ENCODE assay signal across 8 cellular contexts in the genomic region with DNA sequence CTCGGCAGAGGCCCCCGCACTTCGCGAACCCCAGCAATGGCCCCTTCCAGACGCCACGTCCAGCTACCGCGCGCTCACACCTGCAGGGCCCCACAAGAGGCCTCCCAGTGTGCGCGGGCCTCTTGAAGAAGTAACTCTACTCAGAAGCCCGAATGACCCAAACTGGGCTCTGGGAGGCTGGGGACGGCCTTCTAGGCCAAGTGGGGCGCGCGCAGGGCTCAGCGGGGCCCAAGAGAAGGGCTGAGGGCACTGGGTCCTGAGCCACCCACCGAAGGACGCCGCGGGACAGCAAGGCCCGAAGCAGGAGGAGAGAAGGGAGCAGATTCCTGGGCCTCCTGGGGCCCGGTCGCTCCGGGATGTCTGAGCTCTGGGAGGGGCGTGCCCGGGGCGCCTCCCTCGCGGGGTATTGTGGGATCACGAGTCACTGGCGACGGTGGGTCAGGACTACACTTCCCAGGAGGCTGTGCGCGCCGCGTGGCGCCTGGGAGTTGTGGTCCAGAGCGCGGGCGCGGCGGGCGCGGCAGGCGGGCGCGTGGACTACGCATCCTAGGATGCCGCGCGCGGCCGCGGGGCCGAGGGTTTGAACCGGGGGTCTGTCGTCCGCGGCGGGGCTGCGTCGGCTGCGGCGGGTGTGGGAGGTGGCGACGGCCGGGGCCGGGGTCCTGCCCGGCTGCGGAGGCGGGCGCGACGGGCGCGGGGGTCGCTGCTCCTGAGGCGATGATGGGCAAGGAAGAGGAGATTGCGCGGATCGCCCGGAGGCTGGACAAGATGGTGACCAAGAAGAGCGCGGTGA. TPM values are rescaled to one million over a fixed set of nuclear protein-coding genes. Genes with fewer than 3 reads are reported as not detected.
DNase-seq lines count a peak whose midpoint lies in the region; ATAC-seq and TF ChIP-seq lines count a peak whose summit lies in the region.

A gene (plus strand): TSS at position 603 of the 793 bp plus-strand sequence. CDS start 115 bp downstream, at position 718.

- H3K27ac ChIP-seq in PC-9 (peak within 1 kb of the TSS; percentile 61), esophagus (ENCODE audit: low read depth in 2 of 2, low read length in 1 of 2) (peak within 1 kb of the TSS; percentile 83 to 84), muscle layer of colon (ENCODE audit: low read depth, low read length) (peak within 1 kb of the TSS; percentile 84)

- ATAC-seq in GM21576 (IDR thresholded peaks at IDR 0.05; ENCODE audit: unreplicated experiment), result peak; percentile 48

- peak within 1 kb of the TSS; percentile 85 for H2AFZ ChIP-seq in PC-9

- 6 to 9% methylated on average over 55 to 85 of the region's 85 CpGs for WGBS in esophagus, 2 donors

- H3K4me3 Mint-ChIP-seq in activated T-cell treated with anti-CD3 and anti-CD28 coated beads, Interleukin-2, amount 50 U/mL, for 24 hours, result peak within 1 kb of the TSS; percentile 84

- peak within 1 kb of the TSS; percentile 67 for H3K4me3 ChIP-seq in Jurkat, Clone E6-1 (ENCODE audit: low read length)
- H3K4me3 ChIP-seq in PC-9, result peak within 1 kb of the TSS; percentile 90
- peak within 1 kb of the TSS; percentile 58 to 78 for H3K4me3 ChIP-seq in esophagus (ENCODE audit: low read depth in 1 of 2, low read length in 2 of 2)
- H3K4me3 ChIP-seq in muscle layer of colon (ENCODE audit: low read depth in 1 of 2, low read length in 2 of 2), result peak within 1 kb of the TSS; percentile 48 to 78

- peaks cover 31% of the 10 kb centered on the region; the same call in 1 of the 2 replicates for H3F3A ChIP-seq in PC-9 (ENCODE audit: insufficient read depth, low read depth)

- POLR2A ChIA-PET in PC-9 (lab: Charles Lee; ENCODE audit: unreplicated experiment), result interaction anchor here (0.6 to 1.0 kb wide), 10 partner anchors 8 to 790 kb away, joined by 3 to 18 read pairs (median 4); a partner anchor contains a TSS

- H3K4me1 ChIP-seq in PC-9 (replicated peaks; ENCODE audit: insufficient read depth), result peaks cover 54% of the 10 kb centered on the region
- H3K4me1 ChIP-seq in esophagus (ENCODE audit: control insufficient read depth in 2 of 2, insufficient read depth in 2 of 2, low read length in 1 of 2), result peaks cover 6 to 15% of the 10 kb centered on the region in 2 donors
- peaks cover 18% of the 10 kb centered on the region for H3K4me1 ChIP-seq in muscle layer of colon (ENCODE audit: insufficient read depth, low read length)

- TF ChIP-seq CTCF in PC-9 (conservative IDR thresholded peaks at IDR 0.05), result no peak

- peak within 1 kb of the TSS; percentile 96 for H3K4me2 ChIP-seq in PC-9

- H3K36me3 Mint-ChIP-seq in activated T-cell treated with anti-CD3 and anti-CD28 coated beads, Interleukin-2, amount 50 U/mL, for 24 hours (ENCODE audit: low read depth), result no peaks in the 10 kb centered on the region

- peaks cover 5% of the 10 kb centered on the region for H4K20me1 ChIP-seq in PC-9 (ENCODE audit: insufficient read depth)

- DNase-seq in D341Med (ENCODE audit: low spot score), result peak; percentile 99
- peak; percentile 89 for DNase-seq in Jurkat, Clone E6-1 (ENCODE audit: low read depth, low spot score)
- peak; percentile 87 to 97 for DNase-seq in PC-9
- DNase-seq in activated T-cell treated with anti-CD3 and anti-CD28 coated beads, Interleukin-2, amount 50 U/mL, for 24 hours, result peak; percentile 96
- peak; percentile 79 to 88 for DNase-seq in stimulated activated CD8-positive, alpha-beta memory T cell treated with anti-CD3 and anti-CD28 coated beads, Interleukin-7, amount 100 ng/mL, for 1 hour (ENCODE audit: low read depth in 2 of 2)

- no peaks in the 10 kb centered on the region for H3K27me3 Mint-ChIP-seq in activated T-cell treated with anti-CD3 and anti-CD28 coated beads, Interleukin-2, amount 50 U/mL, for 24 hours

- H3K9me3 ChIP-seq in PC-9 (ENCODE audit: insufficient read depth, low read depth) (no peaks in the 10 kb centered on the region), esophagus (ENCODE audit: control insufficient read depth in 2 of 2, insufficient read depth in 1 of 2, low read depth in 1 of 2, low read length in 1 of 2) (no peaks in the 10 kb centered on the region), muscle layer of colon (ENCODE audit: low read length) (no peaks in the 10 kb centered on the region)

- H3K36me3 ChIP-seq in PC-9 (ENCODE audit: low read depth), result no peaks in the 10 kb centered on the region
- no peaks in the 10 kb centered on the region for H3K36me3 ChIP-seq in esophagus (ENCODE audit: control insufficient read depth in 2 of 2, insufficient read depth in 2 of 2, low read length in 1 of 2)
- no peaks in the 10 kb centered on the region for H3K36me3 ChIP-seq in muscle layer of colon (ENCODE audit: insufficient read depth, low read length)

- H3K27me3 ChIP-seq in PC-9 (ENCODE audit: insufficient read depth, low read depth) (no peaks in the 10 kb centered on the region), esophagus (ENCODE audit: control insufficient read depth in 1 of 2, insufficient read depth in 2 of 2, low read length in 2 of 2) (no peaks in the 10 kb centered on the region), muscle layer of colon (ENCODE audit: control insufficient read depth in 1 of 2, insufficient read depth in 2 of 2, low read length in 2 of 2) (peaks cover 0 to 5% of the 10 kb centered on the region in 2 donors)

- intact Hi-C loops in PC-9 (cut with micrococcal nuclease; ENCODE audit: unreplicated experiment), result loop anchor here (1.0 to 10.0 kb wide), 5 partner anchors 16 to 198 kb away; a partner anchor contains a TSS

- no peaks in the 10 kb centered on the region for H3K9me3 Mint-ChIP-seq in activated T-cell treated with anti-CD3 and anti-CD28 coated beads, Interleukin-2, amount 50 U/mL, for 24 hours

- CTCF ChIA-PET in PC-9 (lab: Charles Lee), result interaction anchor here (1.0 kb wide), 1 partner anchor 82 kb away, joined by 3 read pairs; a partner anchor contains a TSS

- H3K4me1 Mint-ChIP-seq in activated T-cell treated with anti-CD3 and anti-CD28 coated beads, Interleukin-2, amount 50 U/mL, for 24 hours (ENCODE audit: low read depth), result peaks cover 56% of the 10 kb centered on the region

- peaks cover 19% of the 10 kb centered on the region for H3K79me2 ChIP-seq in PC-9 (ENCODE audit: low read depth)

- H3K9ac ChIP-seq in muscle layer of colon (ENCODE audit: low read length), result peak within 1 kb of the TSS; percentile 41

- no TSS peak for BruUV-seq in PC-9 (replicated peaks; lab: Mats Ljungman, UMichigan)

- H3K27ac Mint-ChIP-seq in activated T-cell treated with anti-CD3 and anti-CD28 coated beads, Interleukin-2, amount 50 U/mL, for 24 hours, result peak within 1 kb of the TSS; percentile 87

- H3K9me2 ChIP-seq in PC-9 (ENCODE audit: insufficient read depth), result no peaks in the 10 kb centered on the region

RNA-seq across cellular contexts. Expression of the gene that starts here (rescaled TPM):
- polyA plus RNA-seq in Jurkat, Clone E6-1 (2012; ENCODE audit: insufficient read depth, insufficient read length), result 42.6 TPM
- 100 and 156 TPM in 2 replicates for total RNA-seq in PC-9 (2021)
- 10 to 100 TPM; 14.8 to 15.3 TPM for polyA plus RNA-seq in esophagus

Comparison
In these comparisons a context has a peak if more than half of its experiments do, and no peak if none do; other contexts are left out.
1. Peak in every context shown above with its lines: DNase-seq, ATAC-seq, H3K4me3 ChIP-seq and H3K27ac ChIP-seq.